Comparison of ENCODE assay signal across 24 cellular contexts in genomic region chr7:73642834-73643233, GRCh38. TPM values are rescaled to one million over a fixed set of nuclear protein-coding genes. Genes with fewer than 3 reads are reported as not detected.
"Had no signal": no experiment of that assay in that cellular context is flagged by ENCODE, and none has a peak within 500 bp of the region (broad histone marks: within the 10 kb centered on the region; RNA-seq: fewer than 3 reads in every experiment).

No MANE protein-coding gene starts in this region.

- H3K4me2 ChIP-seq: SK-N-SH had no signal

- H3K9ac ChIP-seq: SK-N-SH had no signal

- H3K9me3 ChIP-seq: MG63, SK-N-SH had no signal

- ATAC-seq: HepG2 had no signal

- H3K4me3 ChIP-seq: MG63 had no signal

- H3K27me3 ChIP-seq: MG63 had no signal

- DNase-seq: IMR-90, Karpas-422, KG1, MG63, NCI-H1092, NCI-H1105 treated with DMSO at 0.1 percent for 48 hours, NCI-H1417 treated with DMSO at 0.1 percent for 48 hours, NCI-H146, NCI-H1694 treated with DMSO at 0.1 percent for 48 hours, NCI-H1930, NCI-H2081 treated with DMSO at 0.1 percent for 48 hours, NCI-H2171, NCI-H226, NCI-H446, NCI-H510A, NCI-H524 treated with DMSO at 0.1 percent for 48 hours, NCI-H69, NCI-H774, RPMI8226, SHP77, SK-N-SH, SW 1271 had no signal

- H3K36me3 ChIP-seq: MG63 had no signal

RNA-seq across cellular contexts. Expression of gene MLXIPL, which starts 18.5 kb away (rescaled TPM):
- total RNA-seq: HT1080, IMR-90 had no signal
- polyA plus RNA-seq: IMR-90 had no signal
